ENCODE assay signal across 16 cellular contexts in the genomic region with DNA sequence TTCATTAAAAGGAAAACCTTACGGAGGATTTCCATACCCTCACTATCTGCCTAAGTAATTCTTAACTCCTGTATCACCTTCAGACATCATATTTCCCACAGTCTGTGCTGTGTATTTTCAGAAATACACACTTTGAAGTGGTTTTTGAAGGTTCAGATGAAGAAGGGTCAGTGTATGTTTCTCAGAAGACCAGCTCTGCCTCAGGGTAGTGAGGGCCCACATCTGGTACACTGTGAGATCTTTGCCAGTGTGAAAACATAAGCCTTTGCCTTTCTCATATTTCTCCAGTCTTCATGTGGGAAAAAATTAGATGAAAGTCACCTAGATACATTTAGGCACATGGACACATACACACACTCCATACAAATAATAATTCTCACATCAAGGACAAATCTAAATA.
"Had no signal": no experiment of that assay in that cellular context is flagged by ENCODE, and none has a peak within 500 bp of the region (broad histone marks: within the 10 kb centered on the region; RNA-seq: fewer than 3 reads in every experiment).

No MANE protein-coding gene starts in this region.

- H3K27ac ChIP-seq: body of pancreas, psoas muscle, right lobe of liver, transverse colon had no signal

- DNase-seq: activated CD4-positive, alpha-beta T cell treated with anti-CD3 and anti-CD28 coated beads, Interleukin-2, amount 50 U/mL, for 4 hours; activated T-cell treated with anti-CD3 and anti-CD28 coated beads, Interleukin-2, amount 50 U/mL, for 1 hour; amniotic stem cell; cerebellar nuclear complex; erythroblast; immature natural killer cell; naive thymus-derived CD8-positive, alpha-beta T cell; psoas muscle; right lobe of liver; stimulated activated CD4-positive, alpha-beta T cell treated with anti-CD3 and anti-CD28 coated beads, Interleukin-2, amount 100 ng/mL, for 24 hours; stimulated activated naive B cell treated with anti-CD40 and anti-IgM and Interleukin-4, amounts not matched to agents 10 μg/mL and 1 μg/mL and 100 μg/mL, for 72 hours; T-helper 2 cell had no signal

- H3K36me3 ChIP-seq: right lobe of liver, transverse colon had no signal

- H3K4me1 ChIP-seq: body of pancreas, psoas muscle, right lobe of liver, transverse colon had no signal

- H3K4me3 ChIP-seq: body of pancreas, mucosa of descending colon, psoas muscle, right lobe of liver, transverse colon had no signal

- H3K27me3 ChIP-seq: body of pancreas, right lobe of liver, transverse colon had no signal

- H3K9me3 ChIP-seq: body of pancreas, mucosa of descending colon, psoas muscle, right lobe of liver, transverse colon had no signal

- ATAC-seq: activated naive CD4-positive, alpha-beta T cell treated with anti-CD3 and anti-CD28 coated beads, Interleukin-2, amount 50 U/mL, for 72 hours; naive thymus-derived CD8-positive, alpha-beta T cell; psoas muscle; right lobe of liver; stimulated activated naive B cell treated with anti-CD40 and anti-IgM and Interleukin-4, amounts not matched to agents 10 μg/mL and 1 μg/mL and 100 μg/mL, for 72 hours had no signal
